In genomic region chr11:112555491-112556364, GRCh38 we compare ENCODE assay signal across 8 cellular contexts.
DNase-seq lines count a peak whose midpoint lies in the region; ATAC-seq and TF ChIP-seq lines count a peak whose summit lies in the region.

No MANE protein-coding gene starts in this region.

- POLR2A ChIA-PET in naive thymus-derived CD4-positive, alpha-beta T cell (lab: Charles Lee), result interaction anchor here (0.6 kb wide), 1 partner anchor 1231 kb away, joined by 3 read pairs; no protein-coding TSS in a partner anchor

- no peak overlapping the region for H3K27ac ChIP-seq in naive thymus-derived CD4-positive, alpha-beta T cell (ENCODE audit: low read depth, low read length)

- TF ChIP-seq CTCF in epithelial cell of proximal tubule (conservative IDR thresholded peaks at IDR 0.05; ENCODE audit: low read depth, low read length), result peak; percentile 81

- H3K36me3 ChIP-seq in naive thymus-derived CD4-positive, alpha-beta T cell (ENCODE audit: control insufficient read depth in 2 of 3, insufficient read depth in 3 of 3, low read length in 3 of 3), result no peaks in the 10 kb centered on the region

- H3K4me3 Mint-ChIP-seq in activated CD8-positive, alpha-beta memory T cell treated with anti-CD3 and anti-CD28 coated beads, Interleukin-2, amount 10 ng/mL, durations not matched to agents 7 days and 5 days, result no peak overlapping the region
- H3K4me3 Mint-ChIP-seq in naive thymus-derived CD4-positive, alpha-beta T cell, result no peak overlapping the region
- no peak overlapping the region for H3K4me3 Mint-ChIP-seq in stimulated activated naive B cell treated with anti-CD40 and anti-IgM and Interleukin-4, amounts not matched to agents 10 μg/mL and 1 μg/mL and 100 μg/mL, for 72 hours

- H3K4me1 ChIP-seq in naive thymus-derived CD4-positive, alpha-beta T cell (ENCODE audit: control insufficient read depth in 2 of 2, insufficient read depth in 2 of 2, low read length in 2 of 2), result no peaks in the 10 kb centered on the region

- H3K27me3 Mint-ChIP-seq in activated CD8-positive, alpha-beta memory T cell treated with anti-CD3 and anti-CD28 coated beads, Interleukin-2, amount 10 ng/mL, durations not matched to agents 7 days and 5 days, result peaks cover 8% of the 10 kb centered on the region
- H3K27me3 Mint-ChIP-seq in naive thymus-derived CD4-positive, alpha-beta T cell, result peaks cover 0 to 6% (median 0%) of the 10 kb centered on the region in 5 donors
- H3K27me3 Mint-ChIP-seq in stimulated activated naive B cell treated with anti-CD40 and anti-IgM and Interleukin-4, amounts not matched to agents 10 μg/mL and 1 μg/mL and 100 μg/mL, for 72 hours, result peaks cover 7 to 16% of the 10 kb centered on the region in 2 donors

- intact Hi-C loops in Right ventricle myocardium inferior (cut with DNase I), result loop anchor here (1.0 kb wide), 1 partner anchor 266 kb away; no protein-coding TSS in a partner anchor
- intact Hi-C loops in cardiac septum (cut with DNase I), result loop anchor here (5.0 kb wide), 1 partner anchor 263 kb away; no protein-coding TSS in a partner anchor
- intact Hi-C loops in naive thymus-derived CD4-positive, alpha-beta T cell (cut with micrococcal nuclease), result loop anchor here (1.0 kb wide), 2 partner anchors 265 to 336 kb away; no protein-coding TSS in a partner anchor

- H3K4me3 ChIP-seq in epithelial cell of proximal tubule (ENCODE audit: low read depth, low read length), result no peak overlapping the region
- H3K4me3 ChIP-seq in naive thymus-derived CD4-positive, alpha-beta T cell (ENCODE audit: low read length), result no peak overlapping the region

- peak; percentile 72 for ATAC-seq in Right ventricle myocardium inferior
- ATAC-seq in activated CD8-positive, alpha-beta memory T cell treated with anti-CD3 and anti-CD28 coated beads, Interleukin-2, amount 10 ng/mL, durations not matched to agents 7 days and 5 days, result peak; percentile 66
- ATAC-seq in naive thymus-derived CD4-positive, alpha-beta T cell, result peak; percentile 85
- ATAC-seq in stimulated activated naive B cell treated with anti-CD40 and anti-IgM and Interleukin-4, amounts not matched to agents 10 μg/mL and 1 μg/mL and 100 μg/mL, for 72 hours (replicated peaks), result peak; percentile 64 to 69
- no peak for ATAC-seq in HG02870 (IDR thresholded peaks at IDR 0.05; ENCODE audit: unreplicated experiment)

- H3K27ac Mint-ChIP-seq in activated CD8-positive, alpha-beta memory T cell treated with anti-CD3 and anti-CD28 coated beads, Interleukin-2, amount 10 ng/mL, durations not matched to agents 7 days and 5 days, result no peak overlapping the region
- peak overlapping the region in 3 of 9 donors; percentile 26 to 84 (median 52) for H3K27ac Mint-ChIP-seq in naive thymus-derived CD4-positive, alpha-beta T cell
- H3K27ac Mint-ChIP-seq in stimulated activated naive B cell treated with anti-CD40 and anti-IgM and Interleukin-4, amounts not matched to agents 10 μg/mL and 1 μg/mL and 100 μg/mL, for 72 hours, result no peak overlapping the region

- DNase-seq in Right ventricle myocardium inferior (ENCODE audit: missing footprints), result peak; percentile 39
- no peak for DNase-seq in cardiac septum (ENCODE audit: low spot score)
- DNase-seq in NCI-H510A (lab: John Stamatoyannopoulos, UW), result peak; percentile 21
- peak; percentile 67 for DNase-seq in activated CD8-positive, alpha-beta memory T cell treated with anti-CD3 and anti-CD28 coated beads, Interleukin-2, amount 10 ng/mL, durations not matched to agents 7 days and 5 days
- DNase-seq in epithelial cell of proximal tubule (ENCODE audit: low read depth), result no peak
- peak; percentile 43 to 79 (median 64) for DNase-seq in naive thymus-derived CD4-positive, alpha-beta T cell
- peak; percentile 13 for DNase-seq in stimulated activated naive B cell treated with anti-CD40 and anti-IgM and Interleukin-4, amounts not matched to agents 10 μg/mL and 1 μg/mL and 100 μg/mL, for 72 hours

- H3K36me3 Mint-ChIP-seq in activated CD8-positive, alpha-beta memory T cell treated with anti-CD3 and anti-CD28 coated beads, Interleukin-2, amount 10 ng/mL, durations not matched to agents 7 days and 5 days, result no peaks in the 10 kb centered on the region
- H3K36me3 Mint-ChIP-seq in naive thymus-derived CD4-positive, alpha-beta T cell, result peaks cover 0 to 3% (median 0%) of the 10 kb centered on the region in 5 donors
- H3K36me3 Mint-ChIP-seq in stimulated activated naive B cell treated with anti-CD40 and anti-IgM and Interleukin-4, amounts not matched to agents 10 μg/mL and 1 μg/mL and 100 μg/mL, for 72 hours, result no peaks in the 10 kb centered on the region

- no peaks in the 10 kb centered on the region for H3K9me3 Mint-ChIP-seq in activated CD8-positive, alpha-beta memory T cell treated with anti-CD3 and anti-CD28 coated beads, Interleukin-2, amount 10 ng/mL, durations not matched to agents 7 days and 5 days (ENCODE audit: low read depth)
- no peaks in the 10 kb centered on the region for H3K9me3 Mint-ChIP-seq in naive thymus-derived CD4-positive, alpha-beta T cell
- no peaks in the 10 kb centered on the region for H3K9me3 Mint-ChIP-seq in stimulated activated naive B cell treated with anti-CD40 and anti-IgM and Interleukin-4, amounts not matched to agents 10 μg/mL and 1 μg/mL and 100 μg/mL, for 72 hours

- CTCF ChIA-PET in activated CD8-positive, alpha-beta memory T cell treated with anti-CD3 and anti-CD28 coated beads, Interleukin-2, amount 10 ng/mL, durations not matched to agents 7 days and 5 days (lab: Charles Lee), result interaction anchor here (0.6 to 2.1 kb wide), 15 partner anchors 11 to 734 kb away, joined by 3 to 14 read pairs (median 3); no protein-coding TSS in a partner anchor
- CTCF ChIA-PET in naive thymus-derived CD4-positive, alpha-beta T cell (lab: Charles Lee), result interaction anchor here (0.6 to 2.7 kb wide), 18 partner anchors 9 to 526 kb away, joined by 3 to 43 read pairs (median 4); no protein-coding TSS in a partner anchor

- H3K4me1 Mint-ChIP-seq in activated CD8-positive, alpha-beta memory T cell treated with anti-CD3 and anti-CD28 coated beads, Interleukin-2, amount 10 ng/mL, durations not matched to agents 7 days and 5 days, result peaks cover 2% of the 10 kb centered on the region
- peaks cover 0 to 5% (median 4%) of the 10 kb centered on the region in 7 donors for H3K4me1 Mint-ChIP-seq in naive thymus-derived CD4-positive, alpha-beta T cell
- H3K4me1 Mint-ChIP-seq in stimulated activated naive B cell treated with anti-CD40 and anti-IgM and Interleukin-4, amounts not matched to agents 10 μg/mL and 1 μg/mL and 100 μg/mL, for 72 hours, result no peaks in the 10 kb centered on the region

- no peaks in the 10 kb centered on the region for H3K9me3 ChIP-seq in naive thymus-derived CD4-positive, alpha-beta T cell (ENCODE audit: control insufficient read depth in 2 of 3, low read length in 3 of 3)

- H3K27me3 ChIP-seq in naive thymus-derived CD4-positive, alpha-beta T cell (ENCODE audit: control insufficient read depth in 2 of 2, insufficient read depth in 2 of 2, low read length in 2 of 2), result no peaks in the 10 kb centered on the region

Comparison
In these comparisons a context has a peak if more than half of its experiments do, and no peak if none do; other contexts are left out.
1. DNase-seq: peak in Right ventricle myocardium inferior (single experiment), NCI-H510A (single experiment), activated CD8-positive, alpha-beta memory T cell treated with anti-CD3 and anti-CD28 coated beads, Interleukin-2, amount 10 ng/mL, durations not matched to agents 7 days and 5 days (single experiment), naive thymus-derived CD4-positive, alpha-beta T cell (9 of 9) and stimulated activated naive B cell treated with anti-CD40 and anti-IgM and Interleukin-4, amounts not matched to agents 10 μg/mL and 1 μg/mL and 100 μg/mL, for 72 hours (single experiment); none in cardiac septum (single experiment) and epithelial cell of proximal tubule (single experiment).